Comparison of ENCODE assay signal across 8 cellular contexts in the genomic region with DNA sequence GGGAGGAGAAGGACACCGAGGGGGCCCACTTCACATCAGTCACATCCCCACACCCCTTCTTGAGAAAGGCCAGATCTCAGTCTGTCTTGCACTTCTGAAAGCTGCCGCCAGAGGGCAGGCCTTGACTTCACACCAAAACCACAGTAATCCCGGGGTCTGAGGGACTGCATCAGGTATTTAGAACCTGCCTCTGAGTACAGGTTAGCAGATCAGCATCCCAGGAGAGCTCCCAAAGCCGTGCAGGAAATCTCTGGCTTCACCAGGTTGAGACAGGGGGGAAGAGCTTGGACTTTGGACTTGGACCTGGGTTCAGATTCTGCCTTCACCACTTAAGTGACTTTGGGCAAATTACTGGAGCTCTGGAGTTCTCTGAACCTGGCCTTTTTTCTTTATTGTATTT. TPM values are rescaled to one million over a fixed set of nuclear protein-coding genes. Genes with fewer than 3 reads are reported as not detected.
DNase-seq lines count a peak whose midpoint lies in the region; ATAC-seq and TF ChIP-seq lines count a peak whose summit lies in the region.

No MANE protein-coding gene starts in this region.

- H3K4me1 ChIP-seq in gastroesophageal sphincter (peaks cover 0 to 18% (median 6%) of the 10 kb centered on the region in 3 donors), parathyroid adenoma (peaks cover 3% of the 10 kb centered on the region), transverse colon (peaks cover 0 to 10% (median 8%) of the 10 kb centered on the region in 4 donors)

- no peaks in the 10 kb centered on the region for H3K36me3 ChIP-seq in gastroesophageal sphincter
- no peaks in the 10 kb centered on the region for H3K36me3 ChIP-seq in parathyroid adenoma (ENCODE audit: control insufficient read depth, insufficient read depth, low read length)
- no peaks in the 10 kb centered on the region for H3K36me3 ChIP-seq in transverse colon

- H3K9me3 ChIP-seq in gastroesophageal sphincter (no peaks in the 10 kb centered on the region), parathyroid adenoma (ENCODE audit: control insufficient read depth, low read length) (no peaks in the 10 kb centered on the region), transverse colon (no peaks in the 10 kb centered on the region)

- H3K4me3 ChIP-seq in gastroesophageal sphincter (no peak overlapping the region), parathyroid adenoma (ENCODE audit: low read depth, low read length) (no peak overlapping the region), transverse colon (no peak overlapping the region)

- no peak for TF ChIP-seq POLR2A in gastroesophageal sphincter (IDR thresholded peaks at IDR 0.05)
- TF ChIP-seq POLR2A in transverse colon (IDR thresholded peaks at IDR 0.05): no peak

- TF ChIP-seq EP300 in Ishikawa (IDR thresholded peaks at IDR 0.05; ENCODE audit: borderline replicate concordance) (no peak), gastroesophageal sphincter (IDR thresholded peaks at IDR 0.05) (no peak), transverse colon (IDR thresholded peaks at IDR 0.05; ENCODE audit: low read depth) (no peak)

- 17% methylated on average over 1 of the region's 4 CpGs; no CpG with 5 or more reads in 1 of the 2 donors for WGBS in gastroesophageal sphincter (ENCODE audit: low coverage in 1 of 2), 2 donors
- WGBS in transverse colon (ENCODE audit: low coverage in 1 of 2), 2 donors: 0% methylated on average over 4 of the region's 4 CpGs; no CpG with 5 or more reads in 1 of the 2 donors

- H3K27ac ChIP-seq in gastroesophageal sphincter (no peak overlapping the region), parathyroid adenoma (no peak overlapping the region), transverse colon (no peak overlapping the region)

- in situ Hi-C loops in transverse colon (cut with MboI; ENCODE audit: low pct_ligation_motif_present in 1 of 4, low pct_unique_long_range_greater_than_20kb in 1 of 4, low sequenced_read_pairs in 3 of 4): no loop called here

- DNase-seq in GM10266 (ENCODE audit: extremely low spot score) (peak; percentile 79), SHP77 treated with DMSO at 0.1 percent for 48 hours (lab: John Stamatoyannopoulos, UW) (peak; percentile 37), transverse colon (peak; percentile 66), ureter (ENCODE audit: low spot score) (no peak)
- peak; percentile 50 for DNase-seq in activated T-helper 9 cell treated with anti-CD3 and anti-CD28 coated beads, Interleukin-2, amount 50 U/mL, for 16 hours (ENCODE audit: low read depth)

- intact Hi-C loops in transverse colon (cut with DNase I; ENCODE audit: low total_unique reads): loop anchor here (5.0 kb wide), 1 partner anchor 1239 kb away; no protein-coding TSS in a partner anchor

- H3K27me3 ChIP-seq in gastroesophageal sphincter (peaks cover 60% of the 10 kb centered on the region), parathyroid adenoma (ENCODE audit: control insufficient read depth, insufficient read depth, low read length) (no peaks in the 10 kb centered on the region), transverse colon (peaks cover 50% of the 10 kb centered on the region)

- H2AFZ ChIP-seq in parathyroid adenoma: no peak overlapping the region

- no peak for ATAC-seq in gastroesophageal sphincter

- H3K79me2 ChIP-seq in parathyroid adenoma: peaks cover 2% of the 10 kb centered on the region

- H3K4me2 ChIP-seq in parathyroid adenoma (ENCODE audit: low read length): no peak overlapping the region

- TF ChIP-seq CTCF in GM10266 (IDR thresholded peaks at IDR 0.05; ENCODE audit: control insufficient read depth, insufficient read depth, low read depth, missing control alignments) (peak; percentile 91), gastroesophageal sphincter (IDR thresholded peaks at IDR 0.05) (peak in 3 of 4 experiments; percentile 71 to 82 (median 72)), parathyroid adenoma (IDR thresholded peaks at IDR 0.05) (peak; percentile 93), transverse colon (IDR thresholded peaks at IDR 0.05) (peak; percentile 73 to 86 (median 80))

- H3K9ac ChIP-seq in parathyroid adenoma: no peak overlapping the region

- peak; percentile 97 for TF ChIP-seq RAD21 in Ishikawa (IDR thresholded peaks at IDR 0.05; ENCODE audit: low read depth)

TF ChIP-seq in Ishikawa, 13 proteins besides CTCF, POLR2A, EP300 and RAD21:
- TF ChIP-seq YY1 (IDR thresholded peaks at IDR 0.05; ENCODE audit: low read depth): no peak
- TF ChIP-seq EGR1 (IDR thresholded peaks at IDR 0.05): no peak
- no peak for TF ChIP-seq CEBPB (IDR thresholded peaks at IDR 0.05)
- TF ChIP-seq TAF1 (IDR thresholded peaks at IDR 0.05; ENCODE audit: low read depth): no peak
- TF ChIP-seq, protein P1, sequence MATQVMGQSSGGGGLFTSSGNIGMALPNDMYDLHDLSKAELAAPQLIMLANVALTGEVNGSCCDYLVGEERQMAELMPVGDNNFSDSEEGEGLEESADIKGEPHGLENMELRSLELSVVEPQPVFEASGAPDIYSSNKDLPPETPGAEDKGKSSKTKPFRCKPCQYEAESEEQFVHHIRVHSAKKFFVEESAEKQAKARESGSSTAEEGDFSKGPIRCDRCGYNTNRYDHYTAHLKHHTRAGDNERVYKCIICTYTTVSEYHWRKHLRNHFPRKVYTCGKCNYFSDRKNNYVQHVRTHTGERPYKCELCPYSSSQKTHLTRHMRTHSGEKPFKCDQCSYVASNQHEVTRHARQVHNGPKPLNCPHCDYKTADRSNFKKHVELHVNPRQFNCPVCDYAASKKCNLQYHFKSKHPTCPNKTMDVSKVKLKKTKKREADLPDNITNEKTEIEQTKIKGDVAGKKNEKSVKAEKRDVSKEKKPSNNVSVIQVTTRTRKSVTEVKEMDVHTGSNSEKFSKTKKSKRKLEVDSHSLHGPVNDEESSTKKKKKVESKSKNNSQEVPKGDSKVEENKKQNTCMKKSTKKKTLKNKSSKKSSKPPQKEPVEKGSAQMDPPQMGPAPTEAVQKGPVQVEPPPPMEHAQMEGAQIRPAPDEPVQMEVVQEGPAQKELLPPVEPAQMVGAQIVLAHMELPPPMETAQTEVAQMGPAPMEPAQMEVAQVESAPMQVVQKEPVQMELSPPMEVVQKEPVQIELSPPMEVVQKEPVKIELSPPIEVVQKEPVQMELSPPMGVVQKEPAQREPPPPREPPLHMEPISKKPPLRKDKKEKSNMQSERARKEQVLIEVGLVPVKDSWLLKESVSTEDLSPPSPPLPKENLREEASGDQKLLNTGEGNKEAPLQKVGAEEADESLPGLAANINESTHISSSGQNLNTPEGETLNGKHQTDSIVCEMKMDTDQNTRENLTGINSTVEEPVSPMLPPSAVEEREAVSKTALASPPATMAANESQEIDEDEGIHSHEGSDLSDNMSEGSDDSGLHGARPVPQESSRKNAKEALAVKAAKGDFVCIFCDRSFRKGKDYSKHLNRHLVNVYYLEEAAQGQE (IDR thresholded peaks at IDR 0.05; ENCODE audit: low read depth): no peak
- no peak for TF ChIP-seq USF1 (IDR thresholded peaks at IDR 0.05)
- no peak for TF ChIP-seq FOXM1 (IDR thresholded peaks at IDR 0.05; ENCODE audit: borderline replicate concordance, low read depth)
- TF ChIP-seq TCF12 (IDR thresholded peaks at IDR 0.05; ENCODE audit: low read depth): no peak
- TF ChIP-seq ZBTB7A (IDR thresholded peaks at IDR 0.05; ENCODE audit: low read depth): no peak
- TF ChIP-seq, protein P2, sequence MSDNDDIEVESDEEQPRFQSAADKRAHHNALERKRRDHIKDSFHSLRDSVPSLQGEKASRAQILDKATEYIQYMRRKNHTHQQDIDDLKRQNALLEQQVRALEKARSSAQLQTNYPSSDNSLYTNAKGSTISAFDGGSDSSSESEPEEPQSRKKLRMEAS (IDR thresholded peaks at IDR 0.05): no peak
- no peak for TF ChIP-seq TEAD4 (IDR thresholded peaks at IDR 0.05)
- no peak for TF ChIP-seq CREB1 (IDR thresholded peaks at IDR 0.05; ENCODE audit: low read depth)
- no peak for TF ChIP-seq NFIC (IDR thresholded peaks at IDR 0.05)

RNA-seq across cellular contexts. Expression of gene LHFPL4, which starts 50.3 kb away (rescaled TPM):
- total RNA-seq in gastroesophageal sphincter (under 1 TPM in 2 of 4 donors, not detected in 2; 0.04 to 0.13 TPM), transverse colon (under 1 TPM in 2 of 4 donors, not detected in 2; 0.14 to 0.32 TPM), ureter (not detected)
